25 cellular contexts compared by ENCODE assay signal in the genomic region with DNA sequence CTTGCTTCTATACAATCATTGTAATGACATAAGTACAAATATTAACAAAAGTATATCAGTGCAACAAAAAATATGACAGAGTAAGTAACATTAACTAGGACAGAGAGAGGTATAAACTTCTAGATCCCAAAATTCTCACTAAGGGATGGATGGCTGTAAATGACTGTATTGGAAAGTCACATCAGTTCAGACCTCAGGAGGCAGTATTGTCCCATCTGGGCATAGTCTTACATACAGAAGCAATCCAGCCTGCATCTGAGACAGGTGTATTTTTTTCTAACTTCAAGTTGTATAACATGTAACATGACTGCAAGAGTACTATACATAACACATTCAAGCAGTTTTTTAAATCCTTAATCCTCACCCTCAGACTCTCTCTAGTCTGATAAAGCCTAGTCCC.
DNase-seq lines count a peak whose midpoint lies in the region; ATAC-seq and TF ChIP-seq lines count a peak whose summit lies in the region.
"Had no signal": no experiment of that assay in that cellular context is flagged by ENCODE, and none has a peak within 500 bp of the region (broad histone marks: within the 10 kb centered on the region; RNA-seq: fewer than 3 reads in every experiment).

No MANE protein-coding gene starts in this region.

- H3K4me1 ChIP-seq in HCT116 (ENCODE audit: control insufficient read depth in 1 of 2, insufficient read depth in 2 of 2, low read length in 2 of 2) (no peaks in the 10 kb centered on the region), PC-3 (ENCODE audit: insufficient read depth, low read length) (no peaks in the 10 kb centered on the region)
- H3K4me1 ChIP-seq: SJSA1 had no signal

- H2AFZ ChIP-seq in HCT116 (ENCODE audit: low read depth, low read length, poor library complexity, severe bottlenecking) (no peak overlapping the region), PC-3 (ENCODE audit: low read length) (no peak overlapping the region)

- H3K9me2 ChIP-seq in HCT116 (ENCODE audit: insufficient read depth) (no peaks in the 10 kb centered on the region), PC-3 (replicated peaks; ENCODE audit: low read length) (no peaks in the 10 kb centered on the region)

- H3K36me3 ChIP-seq in HCT116 (ENCODE audit: control insufficient read depth in 1 of 2, insufficient read depth in 2 of 2, low read length in 2 of 2) (no peaks in the 10 kb centered on the region), PC-3 (ENCODE audit: low read depth, low read length) (no peaks in the 10 kb centered on the region)
- H3K36me3 ChIP-seq: ascending aorta, esophagus muscularis mucosa, gastroesophageal sphincter, SJSA1 had no signal

- POLR2A ChIA-PET in HCT116 (lab: Charles Lee) (no interaction called here), PC-3 (lab: Charles Lee; ENCODE audit: unreplicated experiment) (no interaction called here)

- H3K9me3 ChIP-seq in HCT116 (ENCODE audit: control insufficient read depth in 1 of 2, insufficient read depth in 1 of 2, low read depth in 1 of 2, low read length in 2 of 2) (no peaks in the 10 kb centered on the region), PC-3 (ENCODE audit: low read length) (no peaks in the 10 kb centered on the region)
- H3K9me3 ChIP-seq: ascending aorta, esophagus muscularis mucosa, gastroesophageal sphincter, SJSA1 had no signal

- RAD21 ChIA-PET in HCT116 (lab: Charles Lee; ENCODE audit: low non-redundant PET in 1 of 2, low total read pairs in 2 of 2, uncharacterized antibody in 2 of 2, unreplicated experiment in 2 of 2) = no interaction called here

- H3K79me2 ChIP-seq in HCT116 (ENCODE audit: insufficient read depth, low read length) (no peaks in the 10 kb centered on the region), PC-3 (ENCODE audit: low read length) (no peaks in the 10 kb centered on the region)

- H3K27ac ChIP-seq in HCT116 (ENCODE audit: low read depth, low read length) (no peak overlapping the region), PC-3 (ENCODE audit: low read length) (no peak overlapping the region)
- H3K27ac ChIP-seq: esophagus muscularis mucosa, gastroesophageal sphincter, SJSA1, VCaP had no signal

- BruUV-seq in HCT116 (replicated peaks; lab: Mats Ljungman, UMichigan) (no TSS peak), PC-3 (replicated peaks; lab: Mats Ljungman, UMichigan) (no TSS peak)

- CTCF ChIA-PET in HCT116 (lab: Charles Lee) = no interaction called here
- CTCF ChIA-PET in PC-3 (lab: Charles Lee) = no interaction called here

- H3K27me3 ChIP-seq in HCT116 (ENCODE audit: insufficient read depth, low read length) = peaks cover 3% of the 10 kb centered on the region; the same call in 1 of the 2 replicates
- H3K27me3 ChIP-seq in PC-3 (ENCODE audit: low read length) = no peaks in the 10 kb centered on the region
- H3K27me3 ChIP-seq: ascending aorta, esophagus muscularis mucosa, gastroesophageal sphincter, SJSA1 had no signal

- H3K4me3 ChIP-seq in HCT116 (replicated peaks in 1 of 2; ENCODE audit: low read depth in 1 of 2, low read length in 2 of 2) = no peak overlapping the region
- no peak overlapping the region for H3K4me3 ChIP-seq in PC-3 (ENCODE audit: low read length)
- H3K4me3 ChIP-seq: esophagus muscularis mucosa, gastroesophageal sphincter, SJSA1 had no signal

- H3K4me2 ChIP-seq in HCT116 (ENCODE audit: low read length) (no peak overlapping the region), PC-3 (ENCODE audit: low read length) (no peak overlapping the region)

- intact Hi-C loops in HCT116 (cut with micrococcal nuclease) = no loop called here
- intact Hi-C loops in PC-3 (cut with micrococcal nuclease) = no loop called here

- 0 out of 6 replicates have a peak, but pooled peaks of 1 of the 3 experiments have one; percentile 22 for TF ChIP-seq CTCF in HCT116 (IDR thresholded peaks at IDR 0.05 in 2 of 3, conservative IDR thresholded peaks at IDR 0.05 in 1 of 3; ENCODE audit: borderline replicate concordance in 1 of 3, insufficient read depth in 1 of 3, low read depth in 2 of 3, low read length in 2 of 3)
- TF ChIP-seq CTCF in PC-3 (conservative IDR thresholded peaks at IDR 0.05; ENCODE audit: low read depth, low read length) = peak; percentile 38; the same call in 1 of the 2 replicates

- H3K9ac ChIP-seq in HCT116 (ENCODE audit: low read length) = no peak overlapping the region
- H3K9ac ChIP-seq in PC-3 (ENCODE audit: low read length) = no peak overlapping the region

- H4K20me1 ChIP-seq in HCT116 (ENCODE audit: insufficient read depth) = no peaks in the 10 kb centered on the region; the same call in 1 of the 2 replicates
- no peaks in the 10 kb centered on the region for H4K20me1 ChIP-seq in PC-3 (ENCODE audit: low read length)

- DNase-seq in ACHN = peak; percentile 17
- DNase-seq in HCT116 (ENCODE audit: low read depth, low spot score) = no peak
- DNase-seq in PC-3 = peak; percentile 34
- DNase-seq in COLO829 (ENCODE audit: low spot score) = no peak
- no peak for DNase-seq in effector CD4-positive, alpha-beta T cell
- no peak for DNase-seq in amygdala (lab: John Stamatoyannopoulos, UW)
- DNase-seq: activated CD4-positive, alpha-beta T cell treated with anti-CD3 and anti-CD28 coated beads, Interleukin-2, amount 50 U/mL, for 1 hour; CD4-positive, alpha-beta memory T cell; DMS79 treated with DMSO at 0.1 percent for 48 hours; MM.1S; NCI-H146; NCI-H2227 treated with DMSO at 0.1 percent for 48 hours; NCI-H774; occipital lobe; stimulated activated CD4-positive, alpha-beta T cell treated with anti-CD3 and anti-CD28 coated beads, Interleukin-4, amount 100 ng/mL, for 24 hours; stimulated activated naive CD4-positive, alpha-beta T cell treated with Interleukin-2 at 50 U/mL for 16 hours; T-helper 17 cell had no signal

- TF ChIP-seq RAD21 in HCT116 (IDR thresholded peaks at IDR 0.05; ENCODE audit: low read depth) = no peak

- in situ Hi-C loops in ACHN (cut with HindIII; ENCODE audit: low pct_ligation_motif_present, low pct_unique_long_range_greater_than_20kb, low sequenced_read_pairs) = no loop called here

- no peaks in the 10 kb centered on the region for H3F3A ChIP-seq in PC-3 (ENCODE audit: low read length, unreplicated experiment)

- TF ChIP-seq POLR2A in HCT116 (IDR thresholded peaks at IDR 0.05; ENCODE audit: borderline replicate concordance, extremely low read depth, insufficient read depth, insufficient read length) = no peak

- ATAC-seq in HCT116 = peak; percentile 55
- ATAC-seq in PC-3 = peak; percentile 67
- peak; percentile 28 for ATAC-seq in esophagus mucosa
- no peak for ATAC-seq in GM19452 (IDR thresholded peaks at IDR 0.05; ENCODE audit: unreplicated experiment)
- ATAC-seq: activated naive CD4-positive, alpha-beta T cell treated with anti-CD3 and anti-CD28 coated beads, Interleukin-2, amount 50 U/mL, for 72 hours; gastroesophageal sphincter; T-helper 17 cell had no signal

TF ChIP-seq in HCT116, 20 proteins besides CTCF, POLR2A, EP300 and RAD21:
- TF ChIP-seq YY1 (IDR thresholded peaks at IDR 0.05; ENCODE audit: extremely low read depth, insufficient replicate concordance, low read depth, low read length) (no peak), FOSL1 (IDR thresholded peaks at IDR 0.05; ENCODE audit: low read depth) (no peak), CBX3 (IDR thresholded peaks at IDR 0.05; ENCODE audit: low read depth) (no peak), ZFX (IDR thresholded peaks at IDR 0.05) (no peak), SP1 (IDR thresholded peaks at IDR 0.05; ENCODE audit: low read depth) (no peak), ELF1 (IDR thresholded peaks at IDR 0.05; ENCODE audit: borderline replicate concordance, low read depth) (no peak), POLR2AphosphoS5 (IDR thresholded peaks at IDR 0.05; ENCODE audit: low read depth, low read length) (no peak), CEBPB (IDR thresholded peaks at IDR 0.05; ENCODE audit: low read depth) (no peak), JUND (IDR thresholded peaks at IDR 0.05) (no peak), ZNF274 (IDR thresholded peaks at IDR 0.05; ENCODE audit: low read depth, low read length) (no peak), EGR1 (IDR thresholded peaks at IDR 0.05; ENCODE audit: low read depth) (no peak), SIN3A (IDR thresholded peaks at IDR 0.05; ENCODE audit: low read depth) (no peak), SRF (IDR thresholded peaks at IDR 0.05; ENCODE audit: low read depth) (no peak), EZH2 (IDR thresholded peaks at IDR 0.05) (no peak), TCF7L2 (IDR thresholded peaks at IDR 0.05; ENCODE audit: borderline replicate concordance, extremely low read depth, insufficient read depth, insufficient read length) (no peak)
- TF ChIP-seq, protein P1, sequence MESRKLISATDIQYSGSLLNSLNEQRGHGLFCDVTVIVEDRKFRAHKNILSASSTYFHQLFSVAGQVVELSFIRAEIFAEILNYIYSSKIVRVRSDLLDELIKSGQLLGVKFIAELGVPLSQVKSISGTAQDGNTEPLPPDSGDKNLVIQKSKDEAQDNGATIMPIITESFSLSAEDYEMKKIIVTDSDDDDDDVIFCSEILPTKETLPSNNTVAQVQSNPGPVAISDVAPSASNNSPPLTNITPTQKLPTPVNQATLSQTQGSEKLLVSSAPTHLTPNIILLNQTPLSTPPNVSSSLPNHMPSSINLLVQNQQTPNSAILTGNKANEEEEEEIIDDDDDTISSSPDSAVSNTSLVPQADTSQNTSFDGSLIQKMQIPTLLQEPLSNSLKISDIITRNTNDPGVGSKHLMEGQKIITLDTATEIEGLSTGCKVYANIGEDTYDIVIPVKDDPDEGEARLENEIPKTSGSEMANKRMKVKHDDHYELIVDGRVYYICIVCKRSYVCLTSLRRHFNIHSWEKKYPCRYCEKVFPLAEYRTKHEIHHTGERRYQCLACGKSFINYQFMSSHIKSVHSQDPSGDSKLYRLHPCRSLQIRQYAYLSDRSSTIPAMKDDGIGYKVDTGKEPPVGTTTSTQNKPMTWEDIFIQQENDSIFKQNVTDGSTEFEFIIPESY (IDR thresholded peaks at IDR 0.05; ENCODE audit: extremely low read depth, insufficient replicate concordance, low read length) = no peak
- TF ChIP-seq, protein P2, sequence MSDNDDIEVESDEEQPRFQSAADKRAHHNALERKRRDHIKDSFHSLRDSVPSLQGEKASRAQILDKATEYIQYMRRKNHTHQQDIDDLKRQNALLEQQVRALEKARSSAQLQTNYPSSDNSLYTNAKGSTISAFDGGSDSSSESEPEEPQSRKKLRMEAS (IDR thresholded peaks at IDR 0.05) = no peak
TF ChIP-seq in HCT116: peak in this region for 0.

Comparison
In these comparisons a context has a peak if more than half of its experiments do, and no peak if none do; other contexts are left out.
1. DNase-seq: peak in ACHN (single experiment) and PC-3 (single experiment); none in HCT116 (single experiment), COLO829 (single experiment), effector CD4-positive, alpha-beta T cell (single experiment) and amygdala (0 of 56).